In the genomic region with DNA sequence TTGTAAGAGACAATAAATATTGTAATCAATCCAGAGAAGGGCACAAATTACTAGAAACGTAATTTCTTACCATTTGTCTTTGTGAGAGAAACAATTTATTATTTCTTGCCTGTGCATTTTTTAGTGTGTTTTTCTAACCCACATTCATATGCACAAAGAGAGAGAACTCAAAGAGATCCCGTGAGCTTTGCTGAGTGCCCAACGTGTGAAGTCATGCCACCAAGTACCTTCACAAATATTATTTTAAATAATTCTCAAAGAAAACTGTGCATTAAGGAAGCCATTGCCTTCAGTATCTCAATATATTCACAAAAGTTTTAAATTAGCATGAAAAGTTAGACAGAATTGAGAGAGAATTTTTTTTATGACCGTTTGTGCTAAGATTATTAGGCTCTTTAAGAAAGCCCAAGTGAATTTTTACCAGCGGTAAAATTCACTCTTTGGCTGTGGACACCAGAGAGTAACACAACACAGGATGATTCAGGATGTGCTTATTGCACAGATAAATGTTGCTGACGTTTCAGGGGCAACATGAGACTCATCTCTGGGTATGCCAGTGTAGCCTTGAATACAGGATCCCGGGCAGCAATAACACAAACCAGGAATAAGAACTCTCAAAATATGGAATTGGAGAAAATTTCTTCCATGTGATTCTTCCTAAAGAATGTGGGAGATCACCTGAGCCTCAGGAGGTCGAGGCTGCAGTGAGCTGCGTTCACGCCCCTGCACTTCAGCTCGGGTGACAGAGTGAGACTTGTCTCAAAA, we compare ENCODE assay signal across 9 cellular contexts. TPM values are rescaled to one million over a fixed set of nuclear protein-coding genes. Genes with fewer than 3 reads are reported as not detected.
DNase-seq lines count a peak whose midpoint lies in the region; ATAC-seq, FAIRE-seq and TF ChIP-seq lines count a peak whose summit lies in the region.
"Had no signal": no experiment of that assay in that cellular context is flagged by ENCODE, and none has a peak within 500 bp of the region (broad histone marks: within the 10 kb centered on the region; RNA-seq: fewer than 3 reads in every experiment).

No MANE protein-coding gene starts in this region.

- TF ChIP-seq RAD21 in GM12878 (IDR thresholded peaks at IDR 0.05; ENCODE audit: insufficient read depth, low read depth, low read length), result no peak

- H3K27me3 ChIP-seq in BLaER1 (no peaks in the 10 kb centered on the region), GM12878 (replicated peaks in 1 of 2; ENCODE audit: control insufficient read depth in 2 of 2, insufficient read depth in 2 of 2, low read length in 1 of 2) (no peaks in the 10 kb centered on the region)

- CTCF ChIA-PET in GM12878 (lab: Yijun Ruan, JAX), result interaction anchor here (0.6 to 4.6 kb wide), 11 partner anchors 8 to 235 kb away, joined by 3 to 15 read pairs (median 3); a partner anchor contains a TSS

- TF ChIP-seq EP300 in GM12878 (IDR thresholded peaks at IDR 0.05; ENCODE audit: borderline replicate concordance in 1 of 2, control insufficient read depth in 1 of 2, low read depth in 2 of 2, low read length in 2 of 2), result no peak

- in situ Hi-C loops in GM12878 (cut with MboI) (loop anchor here (10.0 to 25.0 kb wide), 3 partner anchors 184 to 571 kb away; a partner anchor contains a TSS), ACHN (cut with HindIII; ENCODE audit: low pct_ligation_motif_present, low pct_unique_long_range_greater_than_20kb, low sequenced_read_pairs) (no loop called here)

- POLR2A ChIA-PET in GM12878 (lab: Charles Lee), result interaction anchor here (0.8 to 4.2 kb wide), 5 partner anchors 10 to 564 kb away, joined by 3 to 20 read pairs (median 4); a partner anchor contains a TSS

- peaks cover 60% of the 10 kb centered on the region for H3K4me1 ChIP-seq in BLaER1
- peaks cover 18% of the 10 kb centered on the region for H3K4me1 ChIP-seq in GM12878 (ENCODE audit: control insufficient read depth, insufficient read depth, low read length)

- H3K79me2 ChIP-seq in GM12878 (ENCODE audit: control insufficient read depth, insufficient read depth, low read length), result peaks cover 94% of the 10 kb centered on the region

- TF ChIP-seq POLR2A in GM12878 (IDR thresholded peaks at IDR 0.05; ENCODE audit: low read depth, low read length), result no peak

- BruUV-seq in GM12878 (replicated peaks; lab: Mats Ljungman, UMichigan), result no TSS peak

- SMC1A ChIA-PET in GM12878 (lab: Charles Lee; ENCODE audit: uncharacterized antibody, unreplicated experiment), result interaction anchor here (1.1 to 4.5 kb wide), 11 partner anchors 8 to 187 kb away, joined by 4 to 33 read pairs (median 8); a partner anchor contains a TSS

- H3K27me3 Mint-ChIP-seq in IgD-negative memory B cell (no peaks in the 10 kb centered on the region), natural killer cell (ENCODE audit: low read depth in 2 of 2) (no peaks in the 10 kb centered on the region)

- H3K9ac ChIP-seq in BLaER1, result peak overlapping the region; percentile 90
- peak overlapping the region; percentile 97 for H3K9ac ChIP-seq in GM12878 (ENCODE audit: control insufficient read depth, insufficient read depth, low read length)

- H3K36me3 ChIP-seq in BLaER1 (peaks cover 23% of the 10 kb centered on the region), GM12878 (ENCODE audit: control insufficient read depth in 2 of 2, insufficient read depth in 2 of 2, low read length in 1 of 2) (no peaks in the 10 kb centered on the region)

- H3K4me1 Mint-ChIP-seq in IgD-negative memory B cell (peaks cover 26 to 52% (median 39%) of the 10 kb centered on the region in 3 donors), natural killer cell (peaks cover 86 to 88% of the 10 kb centered on the region in 2 donors)

- H3K4me3 ChIP-seq in BLaER1, result peak overlapping the region; percentile 83
- peak overlapping the region; percentile 80 for H3K4me3 ChIP-seq in GM12878

- WGBS in GM12878 (ENCODE audit: insufficient coverage, insufficient replicate concordance, low lambda C conversion rate, missing lambda C conversion rate), result 4% methylated on average over 11 of the region's 11 CpGs

- H3K27ac ChIP-seq in BLaER1 (peak overlapping the region; percentile 96), GM12878 (ENCODE audit: control insufficient read depth, insufficient read depth) (peak overlapping the region; percentile 94)

- peak overlapping the region; percentile 93 for H3K4me2 ChIP-seq in BLaER1
- peak overlapping the region; percentile 85 for H3K4me2 ChIP-seq in GM12878 (ENCODE audit: control insufficient read depth, insufficient read depth)

- FAIRE-seq in GM12878 (lab: Jason Lieb, UNC), result no peak

- intact Hi-C loops in GM12878 (cut with micrococcal nuclease; ENCODE audit: unreplicated experiment), result loop anchor here (5.0 to 10.0 kb wide), 3 partner anchors 344 to 826 kb away; a partner anchor contains a TSS
- intact Hi-C loops in natural killer cell (cut with micrococcal nuclease), result loop anchor here (5.0 kb wide), 3 partner anchors 76 to 701 kb away; no protein-coding TSS in a partner anchor

- ATAC-seq in GM12878 (no peak), natural killer cell (peak in 1 of 3 donors; percentile 24), HG03457 (IDR thresholded peaks at IDR 0.05; ENCODE audit: unreplicated experiment) (no peak)

- H3K9me3 Mint-ChIP-seq in IgD-negative memory B cell (no peaks in the 10 kb centered on the region), natural killer cell (no peaks in the 10 kb centered on the region)

- H3K4me3 Mint-ChIP-seq in IgD-negative memory B cell (peak overlapping the region; percentile 96 to 99 (median 98)), natural killer cell (peak overlapping the region; percentile 100)

- H3K36me3 Mint-ChIP-seq in IgD-negative memory B cell, result peaks cover 18% of the 10 kb centered on the region
- H3K36me3 Mint-ChIP-seq in natural killer cell, result peaks cover 11% of the 10 kb centered on the region

- H3K27ac Mint-ChIP-seq in IgD-negative memory B cell (peak overlapping the region; percentile 75 to 96 (median 93)), natural killer cell (peak overlapping the region; percentile 97 to 98)

- DNase-seq in GM12878 (ENCODE audit: low read depth, low spot score), result no peak
- no peak for DNase-seq in natural killer cell
- no peak for DNase-seq in ACHN
- no peak for DNase-seq in NCI-H1930 (lab: John Stamatoyannopoulos, UW)
- no peak for DNase-seq in GM19240 (ENCODE audit: insufficient read length, low spot score)

- no peak overlapping the region for H2AFZ ChIP-seq in GM12878 (ENCODE audit: control insufficient read depth, low read depth, low read length)

- H4K20me1 ChIP-seq in BLaER1 (peaks cover 65% of the 10 kb centered on the region), GM12878 (ENCODE audit: control insufficient read depth, insufficient read depth) (no peaks in the 10 kb centered on the region)

- H3K9me3 ChIP-seq in BLaER1, result no peaks in the 10 kb centered on the region
- no peaks in the 10 kb centered on the region for H3K9me3 ChIP-seq in GM12878 (replicated peaks; ENCODE audit: control insufficient read depth, insufficient read depth, low read length)

- TF ChIP-seq CTCF in GM12878 (IDR thresholded peaks at IDR 0.05 in 2 of 3, conservative IDR thresholded peaks at IDR 0.05 in 1 of 3; ENCODE audit: control insufficient read depth in 2 of 3, extremely low read depth in 1 of 3, insufficient read depth in 1 of 3, low read depth in 3 of 3, low read length in 3 of 3), result no peak
- no peak for TF ChIP-seq CTCF in natural killer cell (IDR thresholded peaks at IDR 0.05)

- RAD21 ChIA-PET in GM12878 (lab: Charles Lee; ENCODE audit: unreplicated experiment), result interaction anchor here (0.6 to 4.7 kb wide), 7 partner anchors 6 to 537 kb away, joined by 3 to 25 read pairs (median 4); a partner anchor contains a TSS

RNA-seq across cellular contexts. Expression of a gene that starts 2.9 kb away (rescaled TPM):
- polyA plus RNA-seq in IgD-negative memory B cell, result 2,289 TPM
- 164 and 166 TPM in 2 replicates for total RNA-seq in GM12878 (2013; cell fraction: nucleolus; rRNA removed)
- total RNA-seq in GM12878 (2014; rRNA removed), result 916 and 989 TPM in 2 replicates
- total RNA-seq in GM12878 (2014; rRNA removed; fragmentation: Illumina TruSeq; extraction: Trizol), result 1,126 and 1,183 TPM in 2 replicates
- total RNA-seq in GM12878 (2021), result 793 and 796 TPM in 2 replicates
- 886 TPM for polyA plus RNA-seq in GM12878 (2011; ENCODE audit: low read depth)
- polyA plus RNA-seq in GM12878 (2011; rRNA removed), result 1,451 and 1,700 TPM in 2 replicates
- 1,936 and 2,352 TPM in 2 replicates for polyA plus RNA-seq in GM12878 (2011; cell fraction: cytosol; rRNA removed)
- polyA plus RNA-seq in GM12878 (2011; cell fraction: nucleus; rRNA removed), result 633 and 740 TPM in 2 replicates
- polyA plus RNA-seq in GM12878 (2012), result 908 and 964 TPM in 2 replicates
- polyA plus RNA-seq in GM12878 (2014; fragmentation: Illumina TruSeq; extraction: Trizol), result 2,158 and 2,397 TPM in 2 replicates
- 1,000 to 10,000 TPM; 2,339 to 2,849 TPM for polyA plus RNA-seq in GM12878 (2014; fragmentation: Nextera tagmentation; extraction: Ambion mirVana)
- 954 and 1,483 TPM in 2 replicates for polyA plus RNA-seq in GM12878 (2014; rRNA removed)
- polyA plus RNA-seq in GM12878 (2016; fragmentation: Nextera tagmentation; extraction: Ambion mirVana), result 1,000 to 10,000 TPM; 1,165 to 1,209 TPM
- 1,338 and 1,379 TPM in 2 replicates for polyA minus RNA-seq in GM12878 (2011; rRNA and poly(A)+ RNA removed)
- 231 and 269 TPM in 2 replicates for polyA minus RNA-seq in GM12878 (2011; cell fraction: cytosol; rRNA and poly(A)+ RNA removed)
- 159 and 240 TPM in 2 replicates for polyA minus RNA-seq in GM12878 (2011; cell fraction: nucleus; rRNA and poly(A)+ RNA removed)
- 100 to 1,000 TPM; 838 to 962 (median 929) TPM for total RNA-seq in natural killer cell

RNA-seq across cellular contexts. Expression of a gene that starts 14.3 kb away (rescaled TPM):
- not detected for polyA plus RNA-seq in IgD-negative memory B cell
- total RNA-seq in GM12878 (2013; cell fraction: nucleolus; rRNA removed), result not detected in 2 replicates
- total RNA-seq in GM12878 (2014; rRNA removed), result 0.33 TPM in 1 of 2 replicates, not detected in the other
- not detected in 2 replicates for total RNA-seq in GM12878 (2014; rRNA removed; fragmentation: Illumina TruSeq; extraction: Trizol)
- not detected in 2 replicates for total RNA-seq in GM12878 (2021)
- polyA plus RNA-seq in GM12878 (2011; ENCODE audit: low read depth), result not detected
- 0.16 and 0.29 TPM in 2 replicates for polyA plus RNA-seq in GM12878 (2011; rRNA removed)
- polyA plus RNA-seq in GM12878 (2011; cell fraction: cytosol; rRNA removed), result not detected in 2 replicates
- polyA plus RNA-seq in GM12878 (2011; cell fraction: nucleus; rRNA removed), result 0.20 and 0.34 TPM in 2 replicates
- polyA plus RNA-seq in GM12878 (2012), result not detected in 2 replicates
- not detected in 2 replicates for polyA plus RNA-seq in GM12878 (2014; fragmentation: Illumina TruSeq; extraction: Trizol)
- not detected for polyA plus RNA-seq in GM12878 (2014; fragmentation: Nextera tagmentation; extraction: Ambion mirVana)
- not detected in 2 replicates for polyA plus RNA-seq in GM12878 (2014; rRNA removed)
- polyA plus RNA-seq in GM12878 (2016; fragmentation: Nextera tagmentation; extraction: Ambion mirVana), result not detected
- not detected in 2 replicates for polyA minus RNA-seq in GM12878 (2011; rRNA and poly(A)+ RNA removed)
- polyA minus RNA-seq in GM12878 (2011; cell fraction: cytosol; rRNA and poly(A)+ RNA removed), result not detected in 2 replicates
- not detected in 2 replicates for polyA minus RNA-seq in GM12878 (2011; cell fraction: nucleus; rRNA and poly(A)+ RNA removed)
- not detected for total RNA-seq in natural killer cell
- total RNA-seq: M059J had no signal

RNA-seq across cellular contexts. Expression of a gene that starts 20.2 kb away (rescaled TPM):
- polyA plus RNA-seq in IgD-negative memory B cell (1.9 TPM), GM12878 (2011; rRNA removed) (2.0 and 2.1 TPM in 2 replicates), GM12878 (2014; fragmentation: Illumina TruSeq; extraction: Trizol) (1.5 and 2.4 TPM in 2 replicates), GM12878 (2014; fragmentation: Nextera tagmentation; extraction: Ambion mirVana) (1 to 10 TPM in 1 of 2 experiments, under 1 TPM in 1; 0.91 to 1.3 TPM), GM12878 (2014; rRNA removed) (0.90 and 1.5 TPM in 2 replicates), GM12878 (2016; fragmentation: Nextera tagmentation; extraction: Ambion mirVana) (1 to 10 TPM in 1 of 2 experiments, under 1 TPM in 1; 0.95 to 1.7 TPM)
- total RNA-seq in GM12878 (2013; cell fraction: nucleolus; rRNA removed), result 6.5 and 6.7 TPM in 2 replicates
- total RNA-seq in GM12878 (2014; rRNA removed) (1.0 and 1.6 TPM in 2 replicates), GM12878 (2014; rRNA removed; fragmentation: Illumina TruSeq; extraction: Trizol) (1.5 and 1.8 TPM in 2 replicates), GM12878 (2021) (0.93 and 1.1 TPM in 2 replicates), natural killer cell (10 to 100 TPM in 2 of 3 donors, 1 to 10 TPM in 1; 9.8 to 15.2 (median 12.3) TPM)
- 0.96 TPM for polyA plus RNA-seq in GM12878 (2011; ENCODE audit: low read depth)
- 0.55 and 0.64 TPM in 2 replicates for polyA plus RNA-seq in GM12878 (2011; cell fraction: cytosol; rRNA removed)
- polyA plus RNA-seq in GM12878 (2011; cell fraction: nucleus; rRNA removed), result 2.3 and 2.5 TPM in 2 replicates
- 1.1 and 1.4 TPM in 2 replicates for polyA plus RNA-seq in GM12878 (2012)
- polyA minus RNA-seq in GM12878 (2011; rRNA and poly(A)+ RNA removed), result 2.0 and 2.4 TPM in 2 replicates
- not detected in 2 replicates for polyA minus RNA-seq in GM12878 (2011; cell fraction: cytosol; rRNA and poly(A)+ RNA removed)
- 3.3 and 7.4 TPM in 2 replicates for polyA minus RNA-seq in GM12878 (2011; cell fraction: nucleus; rRNA and poly(A)+ RNA removed)
- total RNA-seq: M059J had no signal
